Comparison of ENCODE assay signal across 22 cellular contexts in genomic region chr12:105431537-105431936, GRCh38.
DNase-seq lines count a peak whose midpoint lies in the region; ATAC-seq, FAIRE-seq and TF ChIP-seq lines count a peak whose summit lies in the region.
"Had no signal": no experiment of that assay in that cellular context is flagged by ENCODE, and none has a peak within 500 bp of the region (broad histone marks: within the 10 kb centered on the region; RNA-seq: fewer than 3 reads in every experiment).

No MANE protein-coding gene starts in this region.

- H3K4me3 ChIP-seq in HEK293 (ENCODE audit: low read depth, low read length), result no peak overlapping the region
- no peak overlapping the region for H3K4me3 ChIP-seq in pancreas

- peak; percentile 7 for DNase-seq in NCI-H1105 treated with DMSO at 0.1 percent for 48 hours (lab: John Stamatoyannopoulos, UW)
- DNase-seq in NCI-H1105 (lab: John Stamatoyannopoulos, UW), result no peak
- DNase-seq in NCI-H524 (lab: John Stamatoyannopoulos, UW), result peak; percentile 54 to 81
- peak; percentile 45 for DNase-seq in left kidney (ENCODE audit: low read depth, low spot score)
- no peak for DNase-seq in RKO (ENCODE audit: low spot score)
- DNase-seq in pancreas, result no peak
- no peak for DNase-seq in middle frontal gyrus (ENCODE audit: extremely low spot score, low spot score)
- DNase-seq: 8988T; BE2C; CD4-positive, CD25-positive, alpha-beta regulatory T cell; COR-L47; DMS 273 treated with DMSO at 0.1 percent for 48 hours; GDM1; H7; MV-4-11; NCI-H2227 treated with DMSO at 0.1 percent for 48 hours; NCI-H526 treated with DMSO at 0.1 percent for 48 hours; RPMI8226; SHP77 treated with DMSO at 0.1 percent for 48 hours had no signal

- H3K36me3 ChIP-seq in HEK293 (ENCODE audit: control insufficient read depth in 2 of 2, insufficient read depth in 1 of 2, low read length in 2 of 2) (no peaks in the 10 kb centered on the region), pancreas (no peaks in the 10 kb centered on the region)
- H3K36me3 ChIP-seq: BE2C had no signal

- H3K27ac ChIP-seq in HEK293 (ENCODE audit: extremely low read depth, low read depth, low read length), result no peak overlapping the region
- H3K27ac ChIP-seq in pancreas, result no peak overlapping the region
- H3K27ac ChIP-seq: HL-60, KMS-11 had no signal

- intact Hi-C loops in pancreas (cut with DNase I), result no loop called here

- 68 to 74% methylated on average over 2 of the region's 2 CpGs for WGBS in pancreas, 2 donors

- TF ChIP-seq CTCF in HEK293 (tag by site-specific recombination; IDR thresholded peaks at IDR 0.05), result no peak
- no peak for TF ChIP-seq CTCF in pancreas (IDR thresholded peaks at IDR 0.05)

- H3K27me3 ChIP-seq in pancreas, result no peaks in the 10 kb centered on the region
- H3K27me3 ChIP-seq: BE2C had no signal

- H3K9me3 ChIP-seq in HEK293 (ENCODE audit: control insufficient read depth, insufficient read depth, low read depth, low read length) (no peaks in the 10 kb centered on the region), pancreas (no peaks in the 10 kb centered on the region)
- H3K9me3 ChIP-seq: BE2C had no signal

- H3K4me1 ChIP-seq in HEK293 (ENCODE audit: control insufficient read depth, insufficient read depth, low read length) (peaks cover 6% of the 10 kb centered on the region), pancreas (peaks cover 0 to 4% (median 3%) of the 10 kb centered on the region in 3 donors)
- H3K4me1 ChIP-seq: BE2C had no signal

- POLR2A ChIA-PET in HEK293 (lab: Yijun Ruan, JAX), result interaction anchor here (1.4 kb wide), 1 partner anchor 707 kb away, joined by 3 read pairs; the partner anchor contains the start of gene NUAK1

- no peak for FAIRE-seq in pancreas (lab: Jason Lieb, UNC)

- CTCF ChIA-PET in HEK293 (lab: Yijun Ruan, JAX), result interaction anchor here (0.5 to 1.3 kb wide), 4 partner anchors 12 to 851 kb away, joined by 3 to 5 read pairs (median 3); no protein-coding TSS in a partner anchor

- ATAC-seq in pancreas, result no peak

TF ChIP-seq in HEK293, 187 proteins besides CTCF, POLR2A, EP300 and RAD21:
- TF ChIP-seq ZNF704 (tag by site-specific recombination; IDR thresholded peaks at IDR 0.05), result no peak
- TF ChIP-seq EGR2 (tag by site-specific recombination; IDR thresholded peaks at IDR 0.05; ENCODE audit: low read depth), result 0 out of 2 replicates have a peak, but pooled peaks have one; percentile 9
- peak; percentile 33; the same call in 1 of the 2 replicates for TF ChIP-seq PRDM6 (tag by site-specific recombination; IDR thresholded peaks at IDR 0.05)
- peak; percentile 63 for TF ChIP-seq ZFHX2 (tag by site-specific recombination; conservative IDR thresholded peaks at IDR 0.05)
- TF ChIP-seq ZNF19 (tag by site-specific recombination; IDR thresholded peaks at IDR 0.05; ENCODE audit: low read depth), result no peak

Comparison
In these comparisons a context has a peak if more than half of its experiments do, and no peak if none do; other contexts are left out.
1. DNase-seq: peak in NCI-H1105 treated with DMSO at 0.1 percent for 48 hours (single experiment), NCI-H524 (2 of 2) and left kidney (single experiment); none in NCI-H1105 (single experiment), RKO (single experiment), pancreas (0 of 6) and middle frontal gyrus (single experiment).